ENCODE assay signal across 15 cellular contexts in the genomic region with DNA sequence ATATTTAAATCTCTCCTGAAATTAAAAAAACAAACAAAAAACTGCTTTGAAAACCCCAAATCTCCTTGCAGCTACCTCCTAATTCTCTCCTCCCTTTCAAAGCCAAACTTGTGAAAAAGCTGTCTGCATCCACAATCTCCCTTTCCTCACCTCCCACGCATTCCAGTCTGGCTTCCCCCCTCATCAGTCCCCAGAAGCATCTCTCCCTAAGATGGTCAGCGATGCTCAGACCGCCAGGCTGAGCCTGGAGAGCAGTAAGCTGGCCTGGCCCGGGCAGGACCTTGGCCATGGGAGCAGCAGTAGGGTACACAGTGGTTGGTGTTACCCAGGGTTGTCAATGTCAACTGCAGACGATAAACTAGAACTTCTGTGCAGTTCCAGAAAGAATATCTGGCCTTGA.
"Had no signal": no experiment of that assay in that cellular context is flagged by ENCODE, and none has a peak within 500 bp of the region (broad histone marks: within the 10 kb centered on the region; RNA-seq: fewer than 3 reads in every experiment).

No MANE protein-coding gene starts in this region.

- H3K4me3 Mint-ChIP-seq: nephron progenitor cell had no signal

- H3K36me3 ChIP-seq: cardiac muscle cell, sigmoid colon, thyroid gland, vagina had no signal

- H3K27ac ChIP-seq: cardiac muscle cell, sigmoid colon, SK-N-MC, thyroid gland, vagina had no signal

- H3K9me3 ChIP-seq: sigmoid colon, thyroid gland, vagina had no signal

- ATAC-seq: left lobe of liver, mucosa of descending colon had no signal

- DNase-seq: activated T-cell treated with anti-CD3 and anti-CD28 coated beads for 4 hours, foreskin melanocyte, head of caudate nucleus, mammary epithelial cell, mucosa of descending colon, nephron progenitor cell, sigmoid colon, thyroid gland had no signal

- H3K27ac Mint-ChIP-seq: nephron progenitor cell had no signal

- H3K27me3 ChIP-seq: cardiac muscle cell, sigmoid colon, thyroid gland, vagina had no signal

- H3K4me1 ChIP-seq: sigmoid colon, thyroid gland had no signal

- FAIRE-seq: colon, endothelial cell of umbilical vein, islet of Langerhans had no signal

- H3K4me3 ChIP-seq: cardiac muscle cell, mucosa of descending colon, sigmoid colon, SK-N-MC, thyroid gland, vagina had no signal
